ENCODE assay signal across 8 cellular contexts in genomic region chr12:110744176-110744575, GRCh38. TPM values are rescaled to one million over a fixed set of nuclear protein-coding genes. Genes with fewer than 3 reads are reported as not detected.
A peak's percentile ranks its signal among the peaks of the same experiment; 100 is the strongest.
DNase-seq lines count a peak whose midpoint lies in the region; ATAC-seq lines count a peak whose summit lies in the region.

No MANE protein-coding gene starts in this region.

- H3K4me1 Mint-ChIP-seq in activated CD4-positive, alpha-beta memory T cell treated with anti-CD3 and anti-CD28 coated beads for 36 hours (ENCODE audit: low read depth): peaks cover 24% of the 10 kb centered on the region

- peak overlapping the region; percentile 99 for H3K4me3 Mint-ChIP-seq in activated CD4-positive, alpha-beta memory T cell treated with anti-CD3 and anti-CD28 coated beads for 36 hours

- H3K27me3 Mint-ChIP-seq in activated CD4-positive, alpha-beta memory T cell treated with anti-CD3 and anti-CD28 coated beads for 36 hours: no peaks in the 10 kb centered on the region

- POLR2A ChIA-PET in activated CD4-positive, alpha-beta memory T cell treated with anti-CD3 and anti-CD28 coated beads for 36 hours (lab: Charles Lee): no interaction called here

- CTCF ChIA-PET in activated CD4-positive, alpha-beta memory T cell treated with anti-CD3 and anti-CD28 coated beads for 36 hours (lab: Charles Lee): interaction anchor here (0.6 to 0.9 kb wide), 2 partner anchors 47 to 275 kb away, joined by 3 read pairs; partner anchors contain the start of gene FAM216A

- peak overlapping the region; percentile 49 for H3K27ac Mint-ChIP-seq in activated CD4-positive, alpha-beta memory T cell treated with anti-CD3 and anti-CD28 coated beads for 36 hours

- intact Hi-C loops in activated CD4-positive, alpha-beta memory T cell treated with anti-CD3 and anti-CD28 coated beads for 36 hours (cut with micrococcal nuclease): no loop called here
- intact Hi-C loops in left ventricle myocardium superior (cut with micrococcal nuclease): no loop called here
- intact Hi-C loops in sciatic nerve (cut with DNase I): loop anchor here (5.0 kb wide), 1 partner anchor 713 kb away; no protein-coding TSS in a partner anchor

- H3K36me3 Mint-ChIP-seq in activated CD4-positive, alpha-beta memory T cell treated with anti-CD3 and anti-CD28 coated beads for 36 hours: peaks cover 20% of the 10 kb centered on the region

- DNase-seq in HCEC 1CT: peak; percentile 69
- no peak for DNase-seq in activated CD4-positive, alpha-beta memory T cell treated with anti-CD3 and anti-CD28 coated beads for 36 hours
- DNase-seq in left ventricle myocardium superior: no peak
- DNase-seq in sciatic nerve (ENCODE audit: low spot score): peak; percentile 70
- no peak for DNase-seq in NCI-H1694 treated with DMSO at 0.1 percent for 48 hours (lab: John Stamatoyannopoulos, UW)

- H3K9me3 Mint-ChIP-seq in activated CD4-positive, alpha-beta memory T cell treated with anti-CD3 and anti-CD28 coated beads for 36 hours: no peaks in the 10 kb centered on the region

- ATAC-seq in left ventricle myocardium superior: peak; percentile 1
- peak; percentile 49 for ATAC-seq in sciatic nerve
- no peak for ATAC-seq in GM21529 (IDR thresholded peaks at IDR 0.05; ENCODE audit: unreplicated experiment)
- no peak for ATAC-seq in GM19467 (IDR thresholded peaks at IDR 0.05; ENCODE audit: unreplicated experiment)
- no peak for ATAC-seq in GM21367 (IDR thresholded peaks at IDR 0.05; ENCODE audit: unreplicated experiment)

RNA-seq across cellular contexts. Expression of gene PPP1CC, which starts 1.5 kb away (rescaled TPM):
- 100 to 1,000 TPM; 334 to 343 TPM for total RNA-seq in activated CD4-positive, alpha-beta memory T cell treated with anti-CD3 and anti-CD28 coated beads for 36 hours
- total RNA-seq in left ventricle myocardium superior (193 TPM), sciatic nerve (111 TPM)

RNA-seq across cellular contexts. Expression of gene HVCN1, which starts 55.3 kb away (rescaled TPM):
- 1 to 10 TPM; 4.0 to 4.1 TPM for total RNA-seq in activated CD4-positive, alpha-beta memory T cell treated with anti-CD3 and anti-CD28 coated beads for 36 hours
- total RNA-seq in left ventricle myocardium superior (10.4 TPM), sciatic nerve (7.5 TPM)

Comparison
In these comparisons a context has a peak if more than half of its experiments do, and no peak if none do; other contexts are left out.
1. DNase-seq: peak in HCEC 1CT (single experiment) and sciatic nerve (single experiment); none in activated CD4-positive, alpha-beta memory T cell treated with anti-CD3 and anti-CD28 coated beads for 36 hours (single experiment), left ventricle myocardium superior (single experiment) and NCI-H1694 treated with DMSO at 0.1 percent for 48 hours (single experiment).
2. ATAC-seq: peak in left ventricle myocardium superior (single experiment) and sciatic nerve (single experiment); none in GM21529 (single experiment), GM19467 (single experiment) and GM21367 (single experiment).